32 cellular contexts compared by ENCODE assay signal in the genomic region with DNA sequence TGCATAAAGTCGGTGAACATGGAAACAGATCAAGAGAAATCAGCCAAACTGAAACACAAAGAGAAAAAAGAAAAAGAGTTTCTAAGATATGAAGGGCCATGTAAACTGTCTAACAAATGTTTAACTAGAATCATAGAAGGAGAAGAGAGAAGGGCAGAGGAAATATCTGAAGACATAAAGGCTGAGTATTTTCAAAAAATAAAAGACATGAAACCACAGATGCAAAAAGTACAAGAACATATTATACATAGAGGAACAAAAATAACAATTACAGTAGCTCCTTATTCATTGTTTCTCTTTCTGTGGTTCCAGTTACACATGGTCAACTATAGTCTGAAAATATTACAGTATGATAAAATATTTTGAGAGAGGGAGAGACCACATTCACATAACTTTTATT.
"Had no signal": no experiment of that assay in that cellular context is flagged by ENCODE, and none has a peak within 500 bp of the region (broad histone marks: within the 10 kb centered on the region; RNA-seq: fewer than 3 reads in every experiment).

No MANE protein-coding gene starts in this region.

- H3K27ac ChIP-seq: KMS-11 had no signal

- H3K4me3 ChIP-seq: MG63 had no signal

- H3K9ac ChIP-seq: KMS-11 had no signal

- DNase-seq: Karpas-422, Kasumi-1, MG63, MM.1S, NCI-H1048, NCI-H1092, NCI-H1092 treated with DMSO at 0.1 percent for 48 hours, NCI-H1105, NCI-H1105 treated with DMSO at 0.1 percent for 48 hours, NCI-H1417, NCI-H1417 treated with DMSO at 0.1 percent for 48 hours, NCI-H1436, NCI-H1436 treated with DMSO at 0.1 percent for 48 hours, NCI-H146, NCI-H1694, NCI-H1694 treated with DMSO at 0.1 percent for 48 hours, NCI-H187, NCI-H187 treated with DMSO at 0.1 percent for 48 hours, NCI-H1930, NCI-H2029, NCI-H2029 treated with DMSO at 0.1 percent for 48 hours, NCI-H2081, NCI-H2081 treated with DMSO at 0.1 percent for 48 hours, NCI-H2107, NCI-H2171, NCI-H2171 treated with DMSO at 0.1 percent for 48 hours, NCI-H2227 treated with DMSO at 0.1 percent for 48 hours, NCI-H345, NCI-H446, NCI-H446 treated with DMSO at 0.1 percent for 48 hours, NCI-H510A had no signal

- H3K36me3 ChIP-seq: MG63 had no signal

- H3K4me2 ChIP-seq: KMS-11 had no signal

- H3K27me3 ChIP-seq: MG63 had no signal
